In genomic region chr12:66879392-66879791, GRCh38 we compare ENCODE assay signal across 19 cellular contexts.
"Had no signal": no experiment of that assay in that cellular context is flagged by ENCODE, and none has a peak within 500 bp of the region (broad histone marks: within the 10 kb centered on the region; RNA-seq: fewer than 3 reads in every experiment).

No MANE protein-coding gene starts in this region.

- H3K27ac ChIP-seq: colonic mucosa, neutrophil, testis, upper lobe of right lung had no signal

- H3K4me1 Mint-ChIP-seq: stimulated activated naive CD8-positive, alpha-beta T cell treated with anti-CD3 and anti-CD28 coated beads, Interleukin-15, amount 100 ng/mL, for 72 hours had no signal

- H3K27ac Mint-ChIP-seq: activated CD8-positive, alpha-beta T cell treated with anti-CD3 and anti-CD28 coated beads, Interleukin-2, amount 10 ng/mL, durations not matched to agents 7 days and 5 days; activated naive CD8-positive, alpha-beta T cell treated with anti-CD3 and anti-CD28 coated beads, Interleukin-2, amount 50 U/mL, for 24 hours; activated T-helper 1 cell treated with anti-CD3 and anti-CD28 coated beads, Interleukin-12 subunit alpha, Interleukin-12 subunit beta, Interleukin-2, Interleukin-4 antibody, amounts not matched to agents 30 ng/mL and 10 ng/mL and 1 ng/mL, durations not matched to agents 14 hours and 24 hours and 36 hours; naive thymus-derived CD4-positive, alpha-beta T cell; stimulated activated naive CD8-positive, alpha-beta T cell treated with anti-CD3 and anti-CD28 coated beads, Interleukin-15, amount 100 ng/mL, for 72 hours had no signal

- ATAC-seq: activated CD8-positive, alpha-beta T cell treated with anti-CD3 and anti-CD28 coated beads, Interleukin-2, amount 10 ng/mL, durations not matched to agents 7 days and 5 days; activated naive CD8-positive, alpha-beta T cell treated with anti-CD3 and anti-CD28 coated beads, Interleukin-2, amount 50 U/mL, for 24 hours; left colon; naive thymus-derived CD4-positive, alpha-beta T cell; stimulated activated naive CD8-positive, alpha-beta T cell treated with anti-CD3 and anti-CD28 coated beads, Interleukin-15, amount 100 ng/mL, for 72 hours; upper lobe of right lung had no signal

- DNase-seq: activated CD4-positive, alpha-beta T cell treated with anti-CD3 and anti-CD28 coated beads for 4 hours; activated CD8-positive, alpha-beta memory T cell treated with anti-CD3 and anti-CD28 coated beads, Interleukin-2, amount 50 U/mL, for 48 hours; activated CD8-positive, alpha-beta T cell treated with anti-CD3 and anti-CD28 coated beads, Interleukin-2, amount 10 ng/mL, durations not matched to agents 7 days and 5 days; activated naive CD4-positive, alpha-beta T cell; activated naive CD8-positive, alpha-beta T cell treated with anti-CD3 and anti-CD28 coated beads, Interleukin-2, amount 50 U/mL, for 24 hours; colonic mucosa; effector CD4-positive, alpha-beta T cell; foreskin melanocyte; head of caudate nucleus; left colon; naive thymus-derived CD4-positive, alpha-beta T cell; retina; stimulated activated CD4-positive, alpha-beta T cell treated with anti-CD3 and anti-CD28 coated beads, Interleukin-15, amount 100 ng/mL, for 24 hours; stimulated activated CD4-positive, alpha-beta T cell treated with anti-CD3 and anti-CD28 coated beads, Interleukin-4, amount 100 ng/mL, for 24 hours; stimulated activated naive CD8-positive, alpha-beta T cell treated with anti-CD3 and anti-CD28 coated beads, Interleukin-15, amount 100 ng/mL, for 72 hours; testis; upper lobe of right lung had no signal

- H3K4me3 Mint-ChIP-seq: activated CD8-positive, alpha-beta T cell treated with anti-CD3 and anti-CD28 coated beads, Interleukin-2, amount 10 ng/mL, durations not matched to agents 7 days and 5 days; activated naive CD8-positive, alpha-beta T cell treated with anti-CD3 and anti-CD28 coated beads, Interleukin-2, amount 50 U/mL, for 24 hours; activated T-helper 1 cell treated with anti-CD3 and anti-CD28 coated beads, Interleukin-12 subunit alpha, Interleukin-12 subunit beta, Interleukin-2, Interleukin-4 antibody, amounts not matched to agents 30 ng/mL and 10 ng/mL and 1 ng/mL, durations not matched to agents 14 hours and 24 hours and 36 hours; naive thymus-derived CD4-positive, alpha-beta T cell; stimulated activated naive CD8-positive, alpha-beta T cell treated with anti-CD3 and anti-CD28 coated beads, Interleukin-15, amount 100 ng/mL, for 72 hours had no signal

- H3K9me3 Mint-ChIP-seq: activated naive CD8-positive, alpha-beta T cell treated with anti-CD3 and anti-CD28 coated beads, Interleukin-2, amount 50 U/mL, for 24 hours; activated T-helper 1 cell treated with anti-CD3 and anti-CD28 coated beads, Interleukin-12 subunit alpha, Interleukin-12 subunit beta, Interleukin-2, Interleukin-4 antibody, amounts not matched to agents 30 ng/mL and 10 ng/mL and 1 ng/mL, durations not matched to agents 14 hours and 24 hours and 36 hours; stimulated activated naive CD8-positive, alpha-beta T cell treated with anti-CD3 and anti-CD28 coated beads, Interleukin-15, amount 100 ng/mL, for 72 hours had no signal

- H3K36me3 ChIP-seq: colonic mucosa, neutrophil, upper lobe of right lung had no signal

- H3K4me1 ChIP-seq: colonic mucosa, testis, upper lobe of right lung had no signal

- H3K27me3 ChIP-seq: colonic mucosa, neutrophil, testis, upper lobe of right lung had no signal

- H3K4me3 ChIP-seq: colonic mucosa, testis, upper lobe of right lung had no signal
